Comparison of ENCODE assay signal across 10 cellular contexts in genomic region chr2:20213651-20214565, GRCh38. TPM values are rescaled to one million over a fixed set of nuclear protein-coding genes. Genes with fewer than 3 reads are reported as not detected.
DNase-seq lines count a peak whose midpoint lies in the region; ATAC-seq and TF ChIP-seq lines count a peak whose summit lies in the region.
"Had no signal": no experiment of that assay in that cellular context is flagged by ENCODE, and none has a peak within 500 bp of the region (broad histone marks: within the 10 kb centered on the region; RNA-seq: fewer than 3 reads in every experiment).

No MANE protein-coding gene starts in this region.

- TF ChIP-seq CTCF in foreskin keratinocyte (conservative IDR thresholded peaks at IDR 0.05): no peak
- TF ChIP-seq CTCF in upper lobe of right lung (IDR thresholded peaks at IDR 0.05): no peak

- H3K4me3 Mint-ChIP-seq in T-helper 17 cell: no peak overlapping the region
- H3K4me3 Mint-ChIP-seq: naive B cell had no signal

- peaks cover 3% of the 10 kb centered on the region for H3K36me3 Mint-ChIP-seq in T-helper 17 cell (ENCODE audit: low read depth)
- H3K36me3 Mint-ChIP-seq: naive B cell had no signal

- no peak overlapping the region for H3K27ac Mint-ChIP-seq in T-helper 17 cell

- no peaks in the 10 kb centered on the region for H3K27me3 ChIP-seq in foreskin keratinocyte
- no peaks in the 10 kb centered on the region for H3K27me3 ChIP-seq in upper lobe of right lung

- DNase-seq in NCI-H748 (lab: John Stamatoyannopoulos, UW; ENCODE audit: unreplicated experiment) (peak; percentile 12), NCI-H748 treated with DMSO at 0.1 percent for 48 hours (lab: John Stamatoyannopoulos, UW) (no peak), NCI-H345 (lab: John Stamatoyannopoulos, UW) (peak; percentile 85), foreskin keratinocyte (peak in 1 of 2 donors; percentile 69), upper lobe of right lung (peak; percentile 66), germinal center (ENCODE audit: low spot score) (no peak), T-helper 17 cell (no peak), cardiac septum (ENCODE audit: low spot score) (no peak)
- DNase-seq: foreskin melanocyte, naive B cell had no signal

- H3K4me3 ChIP-seq in upper lobe of right lung: no peak overlapping the region

- H3K27me3 Mint-ChIP-seq in T-helper 17 cell: peaks cover 18% of the 10 kb centered on the region

- no peaks in the 10 kb centered on the region for H3K36me3 ChIP-seq in upper lobe of right lung

- peaks cover 4% of the 10 kb centered on the region for H3K4me1 Mint-ChIP-seq in T-helper 17 cell

- intact Hi-C loops in upper lobe of right lung (cut with DNase I): no loop called here
- intact Hi-C loops in cardiac septum (cut with DNase I): no loop called here

- no peaks in the 10 kb centered on the region for H3K9me3 ChIP-seq in upper lobe of right lung
- H3K9me3 ChIP-seq in T-helper 17 cell (ENCODE audit: control insufficient read depth, low read length, poor library complexity, severe bottlenecking): no peaks in the 10 kb centered on the region

- H3K4me1 ChIP-seq in foreskin keratinocyte (peaks cover 51% of the 10 kb centered on the region), upper lobe of right lung (peaks cover 16% of the 10 kb centered on the region)

- ATAC-seq in foreskin keratinocyte (no peak), upper lobe of right lung (peak; percentile 2), T-helper 17 cell (no peak)

- H3K27ac ChIP-seq in foreskin keratinocyte (peak overlapping the region; percentile 89), upper lobe of right lung (peak overlapping the region; percentile 60)

RNA-seq across cellular contexts. Expression of gene SDC1, which starts 11.0 kb away (rescaled TPM):
- total RNA-seq in foreskin keratinocyte (1,300 and 1,305 TPM in 2 replicates), upper lobe of right lung (148 TPM), T-helper 17 cell (not detected), cardiac septum (0.32 TPM)
- 824 and 890 TPM in 2 replicates for polyA plus RNA-seq in foreskin keratinocyte

Comparison
In these comparisons a context has a peak if more than half of its experiments do, and no peak if none do; other contexts are left out.
1. DNase-seq: peak in NCI-H748 (single experiment), NCI-H345 (single experiment) and upper lobe of right lung (single experiment); none in NCI-H748 treated with DMSO at 0.1 percent for 48 hours (single experiment), germinal center (single experiment), T-helper 17 cell (0 of 3) and cardiac septum (single experiment).
2. RNA of gene SDC1, which starts 11.0 kb away (total RNA-seq): 1,300 to 1,305 TPM in foreskin keratinocyte and 148 TPM in upper lobe of right lung (single experiment); 0.32 TPM in cardiac septum (single experiment) and not detected in T-helper 17 cell; every median in the first group is over 100 times any median in the second.